10 cellular contexts compared by ENCODE assay signal in the genomic region with DNA sequence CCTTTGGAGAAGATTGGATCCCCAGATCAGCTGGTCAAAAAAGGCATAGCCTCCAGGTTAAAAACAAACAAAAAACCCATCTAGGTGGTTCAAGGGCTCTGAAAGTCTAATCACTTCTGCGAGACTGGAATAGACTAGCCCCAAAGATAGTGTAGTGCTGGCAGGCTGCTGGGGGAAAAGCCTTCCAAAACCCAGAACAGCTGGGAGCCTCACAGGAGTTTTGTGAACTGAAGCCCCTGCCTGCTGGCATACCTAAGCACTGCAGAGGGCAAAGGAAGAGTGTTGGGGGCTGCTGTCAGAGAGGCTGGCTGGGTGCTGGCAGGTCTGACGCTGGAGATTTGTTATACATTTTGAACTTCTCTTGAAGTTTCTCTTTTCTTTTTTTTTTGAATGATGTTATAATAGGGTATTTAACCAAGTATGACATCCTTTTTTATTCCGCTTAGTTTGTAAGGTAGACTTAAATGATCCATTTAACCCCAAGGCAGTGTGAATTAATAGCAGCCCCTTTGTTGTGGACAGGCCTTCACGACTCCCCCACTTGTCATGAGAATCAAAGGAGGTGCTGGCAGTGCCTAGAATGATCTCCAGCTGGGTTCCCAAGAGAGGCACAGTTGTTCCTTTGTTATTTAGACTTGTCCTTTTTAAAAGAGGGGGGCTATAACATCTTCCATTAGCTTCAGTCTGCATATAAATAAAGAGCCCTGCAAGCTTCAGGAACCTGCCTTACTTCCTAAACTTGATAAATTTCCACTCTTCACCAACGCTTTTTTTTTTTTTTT. TPM values are rescaled to one million over a fixed set of nuclear protein-coding genes. Genes with fewer than 3 reads are reported as not detected.
DNase-seq lines count a peak whose midpoint lies in the region; ATAC-seq lines count a peak whose summit lies in the region.
"Had no signal": no experiment of that assay in that cellular context is flagged by ENCODE, and none has a peak within 500 bp of the region (broad histone marks: within the 10 kb centered on the region; RNA-seq: fewer than 3 reads in every experiment).

No MANE protein-coding gene starts in this region.

- H3K9ac ChIP-seq in subcutaneous abdominal adipose tissue (ENCODE audit: low read length in 5 of 5): peak overlapping the region in 1 of 5 donors; percentile 40

- H3K4me3 ChIP-seq in iPS DF 6.9 (ENCODE audit: low read length): no peak overlapping the region
- no peak overlapping the region for H3K4me3 ChIP-seq in subcutaneous abdominal adipose tissue (ENCODE audit: low read depth in 1 of 5, low read length in 5 of 5)

- H3K36me3 ChIP-seq in iPS DF 6.9 (ENCODE audit: control insufficient read depth, insufficient read depth, low read length) (no peaks in the 10 kb centered on the region), subcutaneous abdominal adipose tissue (ENCODE audit: control insufficient read depth in 5 of 5, insufficient read depth in 5 of 5, low read length in 5 of 5) (peaks cover 0 to 3% (median 0%) of the 10 kb centered on the region in 5 donors)

- no peak for DNase-seq in activated CD4-positive, alpha-beta T cell treated with anti-CD3 and anti-CD28 coated beads, Interleukin-2, amount 10 ng/mL, durations not matched to agents 7 days and 5 days
- DNase-seq in activated CD4-positive, alpha-beta T cell treated with anti-CD3 and anti-CD28 coated beads for 1 hour: no peak
- no peak for DNase-seq in activated naive CD8-positive, alpha-beta T cell treated with anti-CD3 and anti-CD28 coated beads, Interleukin-2, amount 10 ng/mL, durations not matched to agents 7 days and 5 days
- peak; percentile 70 for DNase-seq in iPS DF 6.9 (ENCODE audit: low read depth, low spot score)
- DNase-seq in NCI-H1105 treated with DMSO at 0.1 percent for 48 hours (lab: John Stamatoyannopoulos, UW): no peak
- DNase-seq: NCI-H1436 had no signal

- H3K27ac Mint-ChIP-seq in activated CD4-positive, alpha-beta T cell treated with anti-CD3 and anti-CD28 coated beads, Interleukin-2, amount 10 ng/mL, durations not matched to agents 7 days and 5 days: peak overlapping the region; percentile 60
- peak overlapping the region; percentile 58 for H3K27ac Mint-ChIP-seq in activated naive CD8-positive, alpha-beta T cell treated with anti-CD3 and anti-CD28 coated beads, Interleukin-2, amount 10 ng/mL, durations not matched to agents 7 days and 5 days

- peaks cover 66% of the 10 kb centered on the region for H3K4me1 Mint-ChIP-seq in activated CD4-positive, alpha-beta T cell treated with anti-CD3 and anti-CD28 coated beads, Interleukin-2, amount 10 ng/mL, durations not matched to agents 7 days and 5 days
- peaks cover 46% of the 10 kb centered on the region for H3K4me1 Mint-ChIP-seq in activated naive CD8-positive, alpha-beta T cell treated with anti-CD3 and anti-CD28 coated beads, Interleukin-2, amount 10 ng/mL, durations not matched to agents 7 days and 5 days

- H3K27ac ChIP-seq in iPS DF 6.9 (ENCODE audit: low read length): no peak overlapping the region
- peak overlapping the region; percentile 74 for H3K27ac ChIP-seq in subcutaneous abdominal adipose tissue (ENCODE audit: low read depth, low read length)
- H3K27ac ChIP-seq: HL-60 had no signal

- H3K36me3 Mint-ChIP-seq in activated CD4-positive, alpha-beta T cell treated with anti-CD3 and anti-CD28 coated beads, Interleukin-2, amount 10 ng/mL, durations not matched to agents 7 days and 5 days (ENCODE audit: low read depth): peaks cover 50% of the 10 kb centered on the region
- H3K36me3 Mint-ChIP-seq in activated naive CD8-positive, alpha-beta T cell treated with anti-CD3 and anti-CD28 coated beads, Interleukin-2, amount 10 ng/mL, durations not matched to agents 7 days and 5 days: peaks cover 31% of the 10 kb centered on the region

- WGBS in iPS DF 6.9 (ENCODE audit: insufficient coverage, insufficient read length): no CpG with 5 or more reads among the region's 5 CpGs

- CTCF ChIA-PET in activated CD4-positive, alpha-beta T cell treated with anti-CD3 and anti-CD28 coated beads, Interleukin-2, amount 10 ng/mL, durations not matched to agents 7 days and 5 days (lab: Charles Lee): interaction anchor here (0.6 to 1.2 kb wide), 4 partner anchors 8 to 157 kb away, joined by 3 to 5 read pairs (median 3); no protein-coding TSS in a partner anchor

- H3K4me1 ChIP-seq in iPS DF 6.9 (ENCODE audit: control insufficient read depth, insufficient read depth, low read length): peaks cover 10% of the 10 kb centered on the region; the same call in 1 of the 2 replicates
- H3K4me1 ChIP-seq in subcutaneous abdominal adipose tissue (ENCODE audit: control insufficient read depth in 5 of 5, insufficient read depth in 5 of 5, low read length in 5 of 5): peaks cover 0 to 39% (median 26%) of the 10 kb centered on the region in 5 donors

- H3K4me3 Mint-ChIP-seq in activated CD4-positive, alpha-beta T cell treated with anti-CD3 and anti-CD28 coated beads, Interleukin-2, amount 10 ng/mL, durations not matched to agents 7 days and 5 days: no peak overlapping the region
- H3K4me3 Mint-ChIP-seq in activated naive CD8-positive, alpha-beta T cell treated with anti-CD3 and anti-CD28 coated beads, Interleukin-2, amount 10 ng/mL, durations not matched to agents 7 days and 5 days: no peak overlapping the region

- no peaks in the 10 kb centered on the region for H3K9me3 Mint-ChIP-seq in activated CD4-positive, alpha-beta T cell treated with anti-CD3 and anti-CD28 coated beads, Interleukin-2, amount 10 ng/mL, durations not matched to agents 7 days and 5 days
- H3K9me3 Mint-ChIP-seq in activated naive CD8-positive, alpha-beta T cell treated with anti-CD3 and anti-CD28 coated beads, Interleukin-2, amount 10 ng/mL, durations not matched to agents 7 days and 5 days: no peaks in the 10 kb centered on the region

- POLR2A ChIA-PET in activated CD4-positive, alpha-beta T cell treated with anti-CD3 and anti-CD28 coated beads, Interleukin-2, amount 10 ng/mL, durations not matched to agents 7 days and 5 days (lab: Charles Lee): no interaction called here
- POLR2A ChIA-PET in activated naive CD8-positive, alpha-beta T cell treated with anti-CD3 and anti-CD28 coated beads, Interleukin-2, amount 10 ng/mL, durations not matched to agents 7 days and 5 days (lab: Charles Lee): interaction anchor here (0.6 to 0.7 kb wide), 2 partner anchors 221 to 350 kb away, joined by 3 read pairs; partner anchors contain the start of genes CIB1 and GDPGP1

- no peaks in the 10 kb centered on the region for H3K27me3 Mint-ChIP-seq in activated CD4-positive, alpha-beta T cell treated with anti-CD3 and anti-CD28 coated beads, Interleukin-2, amount 10 ng/mL, durations not matched to agents 7 days and 5 days
- H3K27me3 Mint-ChIP-seq in activated naive CD8-positive, alpha-beta T cell treated with anti-CD3 and anti-CD28 coated beads, Interleukin-2, amount 10 ng/mL, durations not matched to agents 7 days and 5 days: no peaks in the 10 kb centered on the region

- H3K27me3 ChIP-seq in iPS DF 6.9 (ENCODE audit: control insufficient read depth, insufficient read depth, low read length) (no peaks in the 10 kb centered on the region; the same call in 1 of the 2 replicates), subcutaneous abdominal adipose tissue (ENCODE audit: control insufficient read depth in 5 of 5, insufficient read depth in 4 of 5, low read length in 5 of 5) (no peaks in the 10 kb centered on the region)

- ATAC-seq in activated naive CD8-positive, alpha-beta T cell treated with anti-CD3 and anti-CD28 coated beads, Interleukin-2, amount 10 ng/mL, durations not matched to agents 7 days and 5 days (ENCODE audit: low read depth): no peak
- no peak for ATAC-seq in GM21619 (IDR thresholded peaks at IDR 0.05; ENCODE audit: unreplicated experiment)
- no peak for ATAC-seq in HG02759 (IDR thresholded peaks at IDR 0.05; ENCODE audit: unreplicated experiment)

- no peaks in the 10 kb centered on the region for H3K9me3 ChIP-seq in iPS DF 6.9 (ENCODE audit: control insufficient read depth, insufficient read depth, low read length)
- H3K9me3 ChIP-seq in subcutaneous abdominal adipose tissue (ENCODE audit: control insufficient read depth in 5 of 5, low read length in 5 of 5): no peaks in the 10 kb centered on the region

RNA-seq across cellular contexts. Expression of gene CRTC3, which starts 53.9 kb away (rescaled TPM):
- total RNA-seq in activated CD4-positive, alpha-beta T cell treated with anti-CD3 and anti-CD28 coated beads, Interleukin-2, amount 10 ng/mL, durations not matched to agents 7 days and 5 days: 10 to 100 TPM; 85.1 to 90.7 TPM
- total RNA-seq in activated naive CD8-positive, alpha-beta T cell treated with anti-CD3 and anti-CD28 coated beads, Interleukin-2, amount 10 ng/mL, durations not matched to agents 7 days and 5 days: 10 to 100 TPM; 70.5 to 74.1 TPM
